In the genomic region with DNA sequence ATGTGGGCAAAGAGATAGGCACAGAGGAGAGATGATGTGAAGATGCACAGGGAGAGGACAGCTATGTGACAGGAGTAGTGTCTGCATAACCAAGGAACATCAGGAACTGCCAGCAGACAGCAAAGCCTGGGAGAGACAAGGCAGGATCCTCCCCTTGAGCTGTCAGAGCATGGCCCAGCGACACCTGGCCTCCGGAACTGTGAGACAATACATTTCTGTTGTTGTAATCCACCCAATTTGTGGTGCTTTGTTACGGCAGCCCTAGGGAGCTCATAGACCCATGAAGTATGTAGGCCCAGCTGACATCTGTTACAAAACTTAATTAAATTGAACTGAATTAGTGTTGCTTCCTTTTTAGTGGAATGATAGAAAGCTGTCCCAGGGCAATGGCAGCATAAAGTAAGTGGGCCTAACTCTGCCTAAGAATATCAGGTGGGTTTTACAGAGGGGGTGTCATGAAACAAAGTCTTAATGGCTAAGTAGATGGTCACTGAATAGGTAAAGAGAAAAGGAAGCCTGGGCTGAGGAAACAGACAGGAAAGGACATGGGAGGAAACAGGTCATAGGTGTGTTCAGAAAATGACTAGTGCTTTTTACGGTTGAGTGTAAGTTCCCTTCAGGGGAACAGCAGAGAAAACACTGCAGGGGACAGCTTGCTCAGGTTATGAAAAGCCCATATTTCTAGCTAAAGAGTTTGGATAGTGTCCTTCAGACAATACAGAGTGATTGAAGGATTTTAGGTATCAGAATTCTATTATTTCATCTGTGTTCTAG, we compare ENCODE assay signal across 13 cellular contexts. TPM values are rescaled to one million over a fixed set of nuclear protein-coding genes. Genes with fewer than 3 reads are reported as not detected.
"Had no signal": no experiment of that assay in that cellular context is flagged by ENCODE, and none has a peak within 500 bp of the region (broad histone marks: within the 10 kb centered on the region; RNA-seq: fewer than 3 reads in every experiment).

No MANE protein-coding gene starts in this region.

- H3K9me3 Mint-ChIP-seq: activated T-cell treated with anti-CD3 and anti-CD28 coated beads, Interleukin-2, amount 50 U/mL, for 4 hours; endodermal cell; stimulated activated naive CD8-positive, alpha-beta T cell treated with anti-CD3 and anti-CD28 coated beads, Interleukin-15, Interleukin-2, amounts not matched to agents 100 ng/mL and 50 ng/mL, for 24 hours had no signal

- H3K4me1 Mint-ChIP-seq: endodermal cell had no signal

- H3K36me3 Mint-ChIP-seq: activated naive CD8-positive, alpha-beta T cell had no signal

- H3K27me3 ChIP-seq: ovary, upper lobe of right lung had no signal

- H3K9me3 ChIP-seq: ovary, upper lobe of right lung had no signal

- ATAC-seq: activated T-cell treated with anti-CD3 and anti-CD28 coated beads, Interleukin-2, amount 50 U/mL, for 4 hours; upper lobe of right lung had no signal

- H3K4me3 ChIP-seq: ovary, upper lobe of right lung had no signal

- DNase-seq: activated CD4-positive, alpha-beta T cell treated with anti-CD3 and anti-CD28 coated beads, Interleukin-2, amount 50 U/mL, for 48 hours; activated effector memory CD4-positive, alpha-beta T cell treated with anti-CD3 and anti-CD28 coated beads, Interleukin-2, amount 50 U/mL, for 16 hours; activated T-cell treated with anti-CD3 and anti-CD28 coated beads, Interleukin-2, amount 50 U/mL, for 4 hours; endodermal cell; erythroblast; ovary; stimulated activated CD4-positive, alpha-beta T cell treated with anti-CD3 and anti-CD28 coated beads, Interleukin-4, amount 100 ng/mL, for 1 hour; stimulated activated CD8-positive, alpha-beta memory T cell treated with anti-CD3 and anti-CD28 coated beads, Interleukin-4, amount 100 ng/mL, for 48 hours; T-helper 2 cell; upper lobe of right lung had no signal

- H3K27ac Mint-ChIP-seq: activated naive CD8-positive, alpha-beta T cell; endodermal cell; stimulated activated naive CD8-positive, alpha-beta T cell treated with anti-CD3 and anti-CD28 coated beads, Interleukin-15, Interleukin-2, amounts not matched to agents 100 ng/mL and 50 ng/mL, for 24 hours had no signal

- H3K4me3 Mint-ChIP-seq: activated naive CD8-positive, alpha-beta T cell; activated T-cell treated with anti-CD3 and anti-CD28 coated beads, Interleukin-2, amount 50 U/mL, for 4 hours; endodermal cell; stimulated activated naive CD8-positive, alpha-beta T cell treated with anti-CD3 and anti-CD28 coated beads, Interleukin-15, Interleukin-2, amounts not matched to agents 100 ng/mL and 50 ng/mL, for 24 hours had no signal

- H3K36me3 ChIP-seq: ovary, upper lobe of right lung had no signal

- H3K27ac ChIP-seq: ovary, upper lobe of right lung had no signal

RNA-seq across cellular contexts. Expression of a gene that starts 24.8 kb away (rescaled TPM):
- polyA plus RNA-seq: neural cell had no signal
